In genomic region chr18:40283560-40283959, GRCh38 we compare ENCODE assay signal across 7 cellular contexts.
"Had no signal": no experiment of that assay in that cellular context is flagged by ENCODE, and none has a peak within 500 bp of the region (broad histone marks: within the 10 kb centered on the region; RNA-seq: fewer than 3 reads in every experiment).

No MANE protein-coding gene starts in this region.

- H3K36me3 ChIP-seq: HAP-1 had no signal

- H3K4me3 ChIP-seq: HAP-1, K562 had no signal

- ATAC-seq: HCT116, K562 had no signal

- DNase-seq: GOT3, H7, IMR-90, KG1 had no signal

- H3K9me3 ChIP-seq: HAP-1 had no signal
